In the genomic region with DNA sequence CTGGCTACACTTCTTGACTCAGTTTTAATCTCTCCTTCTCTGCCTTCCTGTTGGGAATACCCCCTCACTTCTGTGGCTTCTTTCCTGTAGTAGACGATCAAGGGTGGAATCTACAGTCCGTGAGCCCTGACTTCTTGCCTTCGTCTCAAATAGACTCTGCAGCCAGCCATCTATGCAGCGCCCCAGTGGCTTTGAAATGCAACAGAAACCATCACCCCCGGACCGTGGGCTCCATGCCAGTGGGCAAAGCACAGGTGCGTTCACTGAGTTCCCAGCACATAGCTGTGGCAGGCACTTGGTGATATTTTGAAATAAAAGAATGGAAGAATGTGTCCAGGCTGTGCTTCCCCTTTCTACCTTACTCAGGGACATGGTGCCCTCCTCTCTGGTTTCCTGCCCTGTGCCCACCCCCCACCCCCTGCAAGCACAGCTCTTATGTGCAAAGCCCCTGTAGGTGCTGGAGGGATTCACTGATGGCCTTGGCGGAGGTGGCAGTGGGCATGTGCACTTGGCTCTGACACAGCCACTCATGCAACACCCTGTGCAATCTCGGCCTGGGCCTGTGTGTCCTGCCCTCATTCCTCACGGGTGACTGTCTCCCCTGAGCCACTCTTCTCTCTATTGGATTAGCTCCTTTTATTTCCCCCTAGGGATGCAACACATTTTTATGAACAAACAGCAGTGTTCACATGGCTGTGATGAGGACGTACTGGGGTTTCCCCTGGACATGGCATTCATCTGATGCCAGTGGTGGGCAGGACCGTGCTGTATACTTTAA, we compare ENCODE assay signal across 1 cellular context.
TF ChIP-seq lines count a peak whose summit lies in the region.

No MANE protein-coding gene starts in this region.

TF ChIP-seq in IMR-90, 13 proteins besides CTCF, POLR2A, EP300 and RAD21:
- TF ChIP-seq MAZ (IDR thresholded peaks at IDR 0.05; ENCODE audit: borderline replicate concordance, low read depth, low read length), result no peak
- TF ChIP-seq, protein P1, sequence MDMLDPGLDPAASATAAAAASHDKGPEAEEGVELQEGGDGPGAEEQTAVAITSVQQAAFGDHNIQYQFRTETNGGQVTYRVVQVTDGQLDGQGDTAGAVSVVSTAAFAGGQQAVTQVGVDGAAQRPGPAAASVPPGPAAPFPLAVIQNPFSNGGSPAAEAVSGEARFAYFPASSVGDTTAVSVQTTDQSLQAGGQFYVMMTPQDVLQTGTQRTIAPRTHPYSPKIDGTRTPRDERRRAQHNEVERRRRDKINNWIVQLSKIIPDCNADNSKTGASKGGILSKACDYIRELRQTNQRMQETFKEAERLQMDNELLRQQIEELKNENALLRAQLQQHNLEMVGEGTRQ (IDR thresholded peaks at IDR 0.05; ENCODE audit: low read depth, low read length), result no peak
- TF ChIP-seq SMC3 (IDR thresholded peaks at IDR 0.05; ENCODE audit: low read depth, low read length), result no peak
- TF ChIP-seq RCOR1 (IDR thresholded peaks at IDR 0.05; ENCODE audit: insufficient replicate concordance, low read length), result no peak
- TF ChIP-seq CHD1 (IDR thresholded peaks at IDR 0.05; ENCODE audit: low read depth, low read length), result no peak
- no peak for TF ChIP-seq FOS (IDR thresholded peaks at IDR 0.05; ENCODE audit: low read depth, low read length)
- TF ChIP-seq MXI1 (IDR thresholded peaks at IDR 0.05; ENCODE audit: borderline replicate concordance, low read depth, low read length), result no peak
- TF ChIP-seq MAFK (IDR thresholded peaks at IDR 0.05; ENCODE audit: low read depth, low read length), result no peak
- peak; percentile 76; the same call in 1 of the 2 replicates for TF ChIP-seq BHLHE40 (IDR thresholded peaks at IDR 0.05; ENCODE audit: low read depth, low read length)
- TF ChIP-seq NFE2L2 (IDR thresholded peaks at IDR 0.05; ENCODE audit: low read depth, low read length), result no peak
- TF ChIP-seq, protein P2, sequence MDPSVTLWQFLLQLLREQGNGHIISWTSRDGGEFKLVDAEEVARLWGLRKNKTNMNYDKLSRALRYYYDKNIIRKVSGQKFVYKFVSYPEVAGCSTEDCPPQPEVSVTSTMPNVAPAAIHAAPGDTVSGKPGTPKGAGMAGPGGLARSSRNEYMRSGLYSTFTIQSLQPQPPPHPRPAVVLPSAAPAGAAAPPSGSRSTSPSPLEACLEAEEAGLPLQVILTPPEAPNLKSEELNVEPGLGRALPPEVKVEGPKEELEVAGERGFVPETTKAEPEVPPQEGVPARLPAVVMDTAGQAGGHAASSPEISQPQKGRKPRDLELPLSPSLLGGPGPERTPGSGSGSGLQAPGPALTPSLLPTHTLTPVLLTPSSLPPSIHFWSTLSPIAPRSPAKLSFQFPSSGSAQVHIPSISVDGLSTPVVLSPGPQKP (IDR thresholded peaks at IDR 0.05; ENCODE audit: borderline replicate concordance, low read depth, low read length), result no peak
- TF ChIP-seq CEBPB (IDR thresholded peaks at IDR 0.05; ENCODE audit: low read depth, low read length), result peak; percentile 57; the same call in 1 of the 2 replicates
- no peak for TF ChIP-seq RFX5 (IDR thresholded peaks at IDR 0.05; ENCODE audit: low read depth, low read length)
